In the genomic region with DNA sequence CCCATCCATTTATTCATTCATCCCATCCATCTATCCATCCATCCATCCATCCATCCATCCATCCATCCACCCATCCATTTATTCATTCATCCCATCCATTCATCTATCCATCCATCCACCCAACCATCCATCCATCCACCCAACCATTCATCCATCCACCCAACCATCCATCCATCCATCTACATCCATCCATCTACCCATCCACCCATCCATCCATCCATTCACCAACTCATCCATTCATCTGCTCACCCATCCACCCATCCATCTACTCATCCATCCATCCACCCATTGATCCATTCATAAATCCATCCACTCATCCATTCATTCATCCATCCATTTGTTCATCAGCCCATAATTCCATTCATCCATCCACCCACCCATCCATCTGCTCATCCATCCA, we compare ENCODE assay signal across 30 cellular contexts.
"Had no signal": no experiment of that assay in that cellular context is flagged by ENCODE, and none has a peak within 500 bp of the region (broad histone marks: within the 10 kb centered on the region; RNA-seq: fewer than 3 reads in every experiment).

No MANE protein-coding gene starts in this region.

- H3K27ac Mint-ChIP-seq: natural killer cell; nephron progenitor cell; neural progenitor cell; stimulated activated naive CD8-positive, alpha-beta T cell treated with anti-CD3 and anti-CD28 coated beads, Interleukin-15, amount 100 ng/mL, for 72 hours; type B pancreatic cell had no signal

- H3K4me1 ChIP-seq: neural progenitor cell, parathyroid adenoma, right atrium auricular region, tibial nerve, vagina had no signal

- DNase-seq: immature natural killer cell; kidney; left colon; left lung; lower lobe of right lung; mammary epithelial cell; mesenchymal stem cell; naive B cell; natural killer cell; nephron progenitor cell; occipital lobe; right lobe of liver; stimulated activated CD4-positive, alpha-beta T cell treated with anti-CD3 and anti-CD28 coated beads, Interleukin-1b, Interleukin-23, amount 100 ng/mL, for 48 hours; stimulated activated CD4-positive, alpha-beta T cell treated with anti-CD3 and anti-CD28 coated beads, Interleukin-2, amount 100 ng/mL, for 48 hours; stimulated activated CD4-positive, alpha-beta T cell treated with anti-CD3 and anti-CD28 coated beads, Interleukin-4, amount 100 ng/mL, for 4 hours; stimulated activated CD8-positive, alpha-beta memory T cell treated with anti-CD3 and anti-CD28 coated beads, Interleukin-4, amount 100 ng/mL, for 48 hours; stimulated activated naive CD4-positive, alpha-beta T cell treated with Interleukin-2 at 50 U/mL for 16 hours; stimulated activated naive CD8-positive, alpha-beta T cell treated with anti-CD3 and anti-CD28 coated beads, Interleukin-15, amount 100 ng/mL, for 72 hours; substantia nigra had no signal

- H3K4me2 ChIP-seq: neural progenitor cell, smooth muscle cell had no signal

- ATAC-seq: left colon; left lung; lower lobe of right lung; natural killer cell; right lobe of liver; stimulated activated memory B cell treated with anti-CD40 and anti-IgM and Interleukin-4, amounts not matched to agents 10 μg/mL and 1 μg/mL and 100 μg/mL, for 72 hours; stimulated activated naive CD8-positive, alpha-beta T cell treated with anti-CD3 and anti-CD28 coated beads, Interleukin-15, amount 100 ng/mL, for 72 hours had no signal

- H3K4me3 ChIP-seq: left lung, lower lobe of right lung, neural progenitor cell, right atrium auricular region, right lobe of liver, smooth muscle cell, tibial nerve, vagina had no signal

- H3K4me3 Mint-ChIP-seq: immature natural killer cell; natural killer cell; nephron progenitor cell; neural progenitor cell; stimulated activated memory B cell treated with anti-CD40 and anti-IgM and Interleukin-4, amounts not matched to agents 10 μg/mL and 1 μg/mL and 100 μg/mL, for 72 hours; stimulated activated naive CD8-positive, alpha-beta T cell treated with anti-CD3 and anti-CD28 coated beads, Interleukin-15, amount 100 ng/mL, for 72 hours; type B pancreatic cell had no signal

- H3K36me3 Mint-ChIP-seq: natural killer cell, type B pancreatic cell had no signal

- H3K79me2 ChIP-seq: parathyroid adenoma had no signal

- H3K9ac ChIP-seq: neural progenitor cell, parathyroid adenoma had no signal

- H3K27ac ChIP-seq: left lung, lower lobe of right lung, neural progenitor cell, parathyroid adenoma, right atrium auricular region, right lobe of liver, tibial nerve, vagina had no signal

- H3K4me1 Mint-ChIP-seq: immature natural killer cell, natural killer cell had no signal

- H3K27me3 ChIP-seq: left lung, neural progenitor cell, neutrophil, right atrium auricular region, right lobe of liver, tibial nerve, vagina had no signal

- H3K9me3 ChIP-seq: lower lobe of right lung, neutrophil, right atrium auricular region, right lobe of liver, tibial nerve, vagina had no signal

- FAIRE-seq: islet of Langerhans, kidney had no signal

- H2AFZ ChIP-seq: neural progenitor cell, parathyroid adenoma had no signal

- H3K36me3 ChIP-seq: left lung, lower lobe of right lung, neural progenitor cell, right atrium auricular region, right lobe of liver, tibial nerve, vagina had no signal

- H3K27me3 Mint-ChIP-seq: progenitor cell of endocrine pancreas; stimulated activated memory B cell treated with anti-CD40 and anti-IgM and Interleukin-4, amounts not matched to agents 10 μg/mL and 1 μg/mL and 100 μg/mL, for 72 hours; stimulated activated naive CD8-positive, alpha-beta T cell treated with anti-CD3 and anti-CD28 coated beads, Interleukin-15, amount 100 ng/mL, for 72 hours had no signal
